ENCODE assay signal across 10 cellular contexts in the genomic region with DNA sequence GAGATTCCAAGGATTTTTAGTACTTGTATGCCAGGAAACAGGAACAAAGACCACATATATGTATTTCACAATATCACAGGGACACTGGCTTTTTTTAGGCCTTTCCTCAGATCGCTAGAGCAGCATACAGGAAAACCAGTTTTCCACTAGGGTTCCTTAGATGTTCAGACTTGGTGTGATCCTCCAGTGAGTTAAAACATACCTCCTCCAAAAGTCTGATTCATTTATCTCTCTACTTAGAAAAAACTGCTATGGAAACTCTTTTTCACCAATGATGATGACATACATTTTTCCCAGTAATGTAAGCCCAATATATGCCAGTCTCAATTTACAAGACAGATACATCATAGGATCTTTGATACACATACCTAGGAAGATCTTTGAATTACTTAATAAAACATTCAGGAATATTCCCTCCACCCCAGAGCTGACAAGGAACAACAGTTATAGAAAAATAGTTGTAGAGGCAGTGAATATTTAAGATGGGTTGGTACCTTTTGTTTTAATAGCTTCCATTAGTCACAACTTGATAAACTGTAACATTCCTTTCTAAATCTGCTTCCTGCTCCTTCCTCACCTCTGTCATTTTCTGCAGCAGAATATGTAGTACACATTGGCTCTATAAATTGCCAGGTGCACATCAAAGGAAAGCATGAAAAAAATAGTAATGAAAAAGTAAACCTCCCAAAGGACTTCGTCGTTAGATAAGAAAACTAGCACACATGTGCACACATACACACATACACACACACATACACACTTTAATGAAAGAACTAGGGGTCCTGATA. TPM values are rescaled to one million over a fixed set of nuclear protein-coding genes. Genes with fewer than 3 reads are reported as not detected.
DNase-seq lines count a peak whose midpoint lies in the region; ATAC-seq, FAIRE-seq and TF ChIP-seq lines count a peak whose summit lies in the region.
"Had no signal": no experiment of that assay in that cellular context is flagged by ENCODE, and none has a peak within 500 bp of the region (broad histone marks: within the 10 kb centered on the region; RNA-seq: fewer than 3 reads in every experiment).

No MANE protein-coding gene starts in this region.

- peak; percentile 32 for ATAC-seq in activated CD8-positive, alpha-beta T cell treated with anti-CD3 and anti-CD28 coated beads for 36 hours
- no peak for ATAC-seq in activated CD8-positive, alpha-beta T cell treated with anti-CD3 and anti-CD28 coated beads, Interleukin-2, amount 10 ng/mL, durations not matched to agents 7 days and 5 days
- peak; percentile 39 to 61 (median 54) for ATAC-seq in pancreas
- ATAC-seq in GM18502 (IDR thresholded peaks at IDR 0.05; ENCODE audit: poor library complexity, unreplicated experiment): no peak
- ATAC-seq: stimulated activated naive B cell treated with anti-CD40 and anti-IgM and Interleukin-4, amounts not matched to agents 10 μg/mL and 1 μg/mL and 100 μg/mL, for 72 hours had no signal

- no peak overlapping the region for H2AFZ ChIP-seq in SK-N-SH (ENCODE audit: low read depth)
- no peak overlapping the region for H2AFZ ChIP-seq in H1 (ENCODE audit: low read length)

- no peak for DNase-seq in activated CD8-positive, alpha-beta T cell treated with anti-CD3 and anti-CD28 coated beads for 36 hours
- no peak for DNase-seq in activated CD8-positive, alpha-beta T cell treated with anti-CD3 and anti-CD28 coated beads, Interleukin-2, amount 10 ng/mL, durations not matched to agents 7 days and 5 days
- DNase-seq in SK-N-SH (no peak), H1 (ENCODE audit: low read depth in 1 of 2, low spot score in 2 of 2) (no peak), pancreas (no peak), ascending aorta (ENCODE audit: low spot score in 2 of 2) (no peak), colonic mucosa (no peak)
- DNase-seq: hypothalamus; stimulated activated naive B cell treated with anti-CD40 and anti-IgM and Interleukin-4, amounts not matched to agents 10 μg/mL and 1 μg/mL and 100 μg/mL, for 72 hours had no signal

- peaks cover 4% of the 10 kb centered on the region for H3K27me3 Mint-ChIP-seq in activated CD8-positive, alpha-beta T cell treated with anti-CD3 and anti-CD28 coated beads for 36 hours
- no peaks in the 10 kb centered on the region for H3K27me3 Mint-ChIP-seq in activated CD8-positive, alpha-beta T cell treated with anti-CD3 and anti-CD28 coated beads, Interleukin-2, amount 10 ng/mL, durations not matched to agents 7 days and 5 days (ENCODE audit: low read depth)
- H3K27me3 Mint-ChIP-seq: stimulated activated naive B cell treated with anti-CD40 and anti-IgM and Interleukin-4, amounts not matched to agents 10 μg/mL and 1 μg/mL and 100 μg/mL, for 72 hours had no signal

- TF ChIP-seq RAD21 in SK-N-SH (IDR thresholded peaks at IDR 0.05; ENCODE audit: low read length) (no peak), H1 (IDR thresholded peaks at IDR 0.05 in 1 of 2, conservative IDR thresholded peaks at IDR 0.05 in 1 of 2; ENCODE audit: low read depth in 2 of 2, low read length in 2 of 2) (no peak)

- H2BK20ac ChIP-seq in H1 (ENCODE audit: low read length): no peak overlapping the region

- no peak for FAIRE-seq in H1 (lab: Jason Lieb, UNC)
- FAIRE-seq in pancreas (lab: Jason Lieb, UNC): no peak

- intact Hi-C loops in activated CD8-positive, alpha-beta T cell treated with anti-CD3 and anti-CD28 coated beads for 36 hours (cut with micrococcal nuclease): no loop called here
- intact Hi-C loops in pancreas (cut with DNase I): no loop called here
- intact Hi-C loops in ascending aorta (cut with DNase I): no loop called here
- intact Hi-C loops in colonic mucosa (cut with DNase I): no loop called here

- peaks cover 17% of the 10 kb centered on the region for H3F3A ChIP-seq in SK-N-SH (replicated peaks; ENCODE audit: insufficient read depth)

- peaks cover 90% of the 10 kb centered on the region for H3K79me2 ChIP-seq in SK-N-SH (ENCODE audit: insufficient read depth)
- H3K79me2 ChIP-seq in H1 (ENCODE audit: control insufficient read depth in 1 of 2, insufficient read depth in 2 of 2, low read length in 2 of 2): peaks cover 13 to 88% of the 10 kb centered on the region in 2 experiments

- peaks cover 0 to 11% of the 10 kb centered on the region in 2 experiments for H3K36me3 ChIP-seq in SK-N-SH (replicated peaks in 1 of 2; ENCODE audit: control insufficient read depth in 1 of 2, insufficient read depth in 2 of 2, low read length in 1 of 2)
- peaks cover 0 to 10% (median 0%) of the 10 kb centered on the region in 4 experiments; a peak in 3 of 8 replicates for H3K36me3 ChIP-seq in H1 (ENCODE audit: control insufficient read depth in 2 of 4, insufficient read depth in 4 of 4, low read length in 3 of 4)
- H3K36me3 ChIP-seq in pancreas: no peaks in the 10 kb centered on the region
- H3K36me3 ChIP-seq in ascending aorta: no peaks in the 10 kb centered on the region
- H3K36me3 ChIP-seq in colonic mucosa: no peaks in the 10 kb centered on the region

- H3K9me3 ChIP-seq in SK-N-SH (no peaks in the 10 kb centered on the region), H1 (ENCODE audit: insufficient read depth in 2 of 2, low read depth in 1 of 2, low read length in 1 of 2) (peaks cover 0 to 9% of the 10 kb centered on the region in 2 experiments; a peak in 2 of 4 replicates), pancreas (no peaks in the 10 kb centered on the region), ascending aorta (no peaks in the 10 kb centered on the region), colonic mucosa (no peaks in the 10 kb centered on the region)

- CTCF ChIA-PET in activated CD8-positive, alpha-beta T cell treated with anti-CD3 and anti-CD28 coated beads for 36 hours (lab: Charles Lee): interaction anchor here (1.8 kb wide), 1 partner anchor 18 kb away, joined by 5 read pairs; no protein-coding TSS in a partner anchor
- CTCF ChIA-PET in activated CD8-positive, alpha-beta T cell treated with anti-CD3 and anti-CD28 coated beads, Interleukin-2, amount 10 ng/mL, durations not matched to agents 7 days and 5 days (lab: Charles Lee): no interaction called here
- CTCF ChIA-PET in SK-N-SH (lab: Yijun Ruan, JAX) (no interaction called here), H1 (lab: Charles Lee; ENCODE audit: partially characterized antibody) (interaction anchor here (0.7 to 1.2 kb wide), 2 partner anchors 31 to 393 kb away, joined by 3 to 4 read pairs; no protein-coding TSS in a partner anchor)

- H2BK15ac ChIP-seq in H1 (ENCODE audit: low read length): no peak overlapping the region

- H3K14ac ChIP-seq in H1 (ENCODE audit: insufficient read length): no peak overlapping the region

- peaks cover 12% of the 10 kb centered on the region for H3K36me3 Mint-ChIP-seq in activated CD8-positive, alpha-beta T cell treated with anti-CD3 and anti-CD28 coated beads for 36 hours (ENCODE audit: low read depth)
- H3K36me3 Mint-ChIP-seq in activated CD8-positive, alpha-beta T cell treated with anti-CD3 and anti-CD28 coated beads, Interleukin-2, amount 10 ng/mL, durations not matched to agents 7 days and 5 days (ENCODE audit: low read depth): peaks cover 2% of the 10 kb centered on the region

- H2AK5ac ChIP-seq in H1 (ENCODE audit: low read depth, low read length): no peak overlapping the region

- peak overlapping the region; percentile 1 for H3K56ac ChIP-seq in H1 (replicated peaks; ENCODE audit: insufficient read length, low read depth, low read length)

- POLR2A ChIA-PET in activated CD8-positive, alpha-beta T cell treated with anti-CD3 and anti-CD28 coated beads for 36 hours (lab: Charles Lee): interaction anchor here (0.7 to 2.3 kb wide), 3 partner anchors 15 to 82 kb away, joined by 4 to 10 read pairs (median 4); a partner anchor contains a TSS
- POLR2A ChIA-PET in activated CD8-positive, alpha-beta T cell treated with anti-CD3 and anti-CD28 coated beads, Interleukin-2, amount 10 ng/mL, durations not matched to agents 7 days and 5 days (lab: Charles Lee): no interaction called here
- POLR2A ChIA-PET in SK-N-SH (lab: Yijun Ruan, JAX) (no interaction called here), H1 (lab: Charles Lee; ENCODE audit: partially characterized antibody) (interaction anchor here (1.2 to 4.0 kb wide), 10 partner anchors 8 to 29 kb away, joined by 3 to 63 read pairs (median 10); a partner anchor contains a TSS)

- H3K4ac ChIP-seq in H1 (replicated peaks; ENCODE audit: insufficient read length, low read depth, low read length): no peak overlapping the region

- H3K4me3 ChIP-seq in SK-N-SH (ENCODE audit: low read depth in 2 of 2, low read length in 1 of 2) (no peak overlapping the region), H1 (ENCODE audit: extremely low read depth in 1 of 4, insufficient read depth in 2 of 4, low read depth in 3 of 4, low read length in 4 of 4) (no peak overlapping the region), pancreas (no peak overlapping the region), ascending aorta (no peak overlapping the region), colonic mucosa (no peak overlapping the region)

- no peak for TF ChIP-seq POLR2A in H1 (IDR thresholded peaks at IDR 0.05; ENCODE audit: control extremely low read depth in 1 of 2, low read depth in 2 of 2, low read length in 2 of 2)

- H3K4me2 ChIP-seq in SK-N-SH: peak overlapping the region; percentile 29; the same call in 1 of the 2 replicates
- no peak overlapping the region for H3K4me2 ChIP-seq in H1 (ENCODE audit: insufficient read depth in 1 of 2, low read depth in 2 of 2, low read length in 2 of 2)

- no peak overlapping the region for H4K91ac ChIP-seq in H1 (replicated peaks; ENCODE audit: insufficient read length, low read length)

- H3K4me1 ChIP-seq in SK-N-SH (ENCODE audit: control insufficient read depth in 1 of 2, insufficient read depth in 2 of 2, low read depth in 1 of 2, low read length in 1 of 2): peaks cover 8 to 21% of the 10 kb centered on the region in 2 experiments
- H3K4me1 ChIP-seq in H1 (replicated peaks in 1 of 4; ENCODE audit: control insufficient read depth in 3 of 4, insufficient read depth in 4 of 4, low read length in 3 of 4): peaks cover 0 to 4% (median 3%) of the 10 kb centered on the region in 4 experiments; a peak in 5 of 7 replicates
- H3K4me1 ChIP-seq in pancreas: peaks cover 4 to 27% (median 9%) of the 10 kb centered on the region in 3 donors
- no peaks in the 10 kb centered on the region for H3K4me1 ChIP-seq in ascending aorta
- H3K4me1 ChIP-seq in colonic mucosa: no peaks in the 10 kb centered on the region

- no peak overlapping the region for H2BK5ac ChIP-seq in H1 (ENCODE audit: low read depth, low read length)

- H4K20me1 ChIP-seq in SK-N-SH (ENCODE audit: insufficient read depth) (peaks cover 52% of the 10 kb centered on the region), H1 (replicated peaks in 1 of 2; ENCODE audit: control insufficient read depth in 1 of 2, insufficient read depth in 2 of 2, low read length in 2 of 2) (peaks cover 2 to 5% of the 10 kb centered on the region in 2 experiments)

- no peak overlapping the region for H2BK120ac ChIP-seq in H1 (replicated peaks; ENCODE audit: low read depth, low read length)

- H4K5ac ChIP-seq in H1 (ENCODE audit: insufficient read length, low read depth, low read length): no peak overlapping the region

- TF ChIP-seq CTCF in activated CD8-positive, alpha-beta T cell treated with anti-CD3 and anti-CD28 coated beads for 36 hours (IDR thresholded peaks at IDR 0.05): no peak
- TF ChIP-seq CTCF in SK-N-SH (IDR thresholded peaks at IDR 0.05): no peak
- TF ChIP-seq CTCF in H1 (IDR thresholded peaks at IDR 0.05; ENCODE audit: control extremely low read depth in 1 of 3, insufficient read depth in 1 of 3, low read depth in 1 of 3, low read length in 3 of 3): no peak
- no peak for TF ChIP-seq CTCF in pancreas (IDR thresholded peaks at IDR 0.05)
- TF ChIP-seq CTCF in ascending aorta (IDR thresholded peaks at IDR 0.05): no peak
- TF ChIP-seq CTCF in colonic mucosa (IDR thresholded peaks at IDR 0.05): no peak

- H3K9ac ChIP-seq in SK-N-SH: no peak overlapping the region; the same call in 1 of the 2 replicates
- no peak overlapping the region for H3K9ac ChIP-seq in H1 (replicated peaks in 1 of 4; ENCODE audit: extremely low read depth in 1 of 4, low read depth in 3 of 4, low read length in 3 of 4)
- no peak overlapping the region for H3K9ac ChIP-seq in colonic mucosa (ENCODE audit: low read depth in 2 of 2, low read length in 2 of 2)

- no peak overlapping the region for H2BK12ac ChIP-seq in H1 (ENCODE audit: low read depth, low read length)

- no peaks in the 10 kb centered on the region for H3K9me2 ChIP-seq in SK-N-SH

- H3K27ac Mint-ChIP-seq in activated CD8-positive, alpha-beta T cell treated with anti-CD3 and anti-CD28 coated beads for 36 hours: peak overlapping the region; percentile 43
- H3K27ac Mint-ChIP-seq in activated CD8-positive, alpha-beta T cell treated with anti-CD3 and anti-CD28 coated beads, Interleukin-2, amount 10 ng/mL, durations not matched to agents 7 days and 5 days: no peak overlapping the region
- H3K27ac Mint-ChIP-seq: stimulated activated naive B cell treated with anti-CD40 and anti-IgM and Interleukin-4, amounts not matched to agents 10 μg/mL and 1 μg/mL and 100 μg/mL, for 72 hours had no signal

- no peak overlapping the region for H4K8ac ChIP-seq in H1 (ENCODE audit: extremely low read depth, insufficient read depth, low read length)

- H3K79me1 ChIP-seq in H1 (ENCODE audit: low read depth, low read length): peaks cover 3% of the 10 kb centered on the region; the same call in 1 of the 2 replicates

- H3K23me2 ChIP-seq in H1 (ENCODE audit: low read depth, low read length): no peaks in the 10 kb centered on the region

- H3K9me3 Mint-ChIP-seq in activated CD8-positive, alpha-beta T cell treated with anti-CD3 and anti-CD28 coated beads for 36 hours: peaks cover 2% of the 10 kb centered on the region
- H3K9me3 Mint-ChIP-seq in activated CD8-positive, alpha-beta T cell treated with anti-CD3 and anti-CD28 coated beads, Interleukin-2, amount 10 ng/mL, durations not matched to agents 7 days and 5 days (ENCODE audit: insufficient read depth): no peaks in the 10 kb centered on the region
- H3K9me3 Mint-ChIP-seq: stimulated activated naive B cell treated with anti-CD40 and anti-IgM and Interleukin-4, amounts not matched to agents 10 μg/mL and 1 μg/mL and 100 μg/mL, for 72 hours had no signal

- WGBS in SK-N-SH (ENCODE audit: low lambda C conversion rate): 75% methylated on average over 3 of the region's 3 CpGs
- 92% methylated on average over 3 of the region's 3 CpGs; no CpG with 5 or more reads in 1 of the 2 experiments for WGBS in H1 (ENCODE audit: extremely low coverage in 1 of 2, insufficient coverage in 1 of 2, insufficient read length in 1 of 2, insufficient replicate concordance in 2 of 2, low coverage in 1 of 2, low lambda C conversion rate in 2 of 2, missing lambda C conversion rate in 1 of 2), 2 experiments
- WGBS in pancreas, 2 donors: 43 to 49% methylated on average over 3 of the region's 3 CpGs

- H3K4me1 Mint-ChIP-seq in activated CD8-positive, alpha-beta T cell treated with anti-CD3 and anti-CD28 coated beads for 36 hours (ENCODE audit: low read depth): peaks cover 42% of the 10 kb centered on the region
- H3K4me1 Mint-ChIP-seq in activated CD8-positive, alpha-beta T cell treated with anti-CD3 and anti-CD28 coated beads, Interleukin-2, amount 10 ng/mL, durations not matched to agents 7 days and 5 days (ENCODE audit: low read depth): peaks cover 15% of the 10 kb centered on the region

- H3K23ac ChIP-seq in H1 (ENCODE audit: insufficient read length): no peak overlapping the region

- no peak overlapping the region for H3K4me3 Mint-ChIP-seq in activated CD8-positive, alpha-beta T cell treated with anti-CD3 and anti-CD28 coated beads for 36 hours
- H3K4me3 Mint-ChIP-seq in activated CD8-positive, alpha-beta T cell treated with anti-CD3 and anti-CD28 coated beads, Interleukin-2, amount 10 ng/mL, durations not matched to agents 7 days and 5 days: no peak overlapping the region
- H3K4me3 Mint-ChIP-seq: stimulated activated naive B cell treated with anti-CD40 and anti-IgM and Interleukin-4, amounts not matched to agents 10 μg/mL and 1 μg/mL and 100 μg/mL, for 72 hours had no signal

- H3K27me3 ChIP-seq in SK-N-SH (ENCODE audit: insufficient read depth) (no peaks in the 10 kb centered on the region), H1 (replicated peaks in 1 of 4; ENCODE audit: control insufficient read depth in 3 of 4, extremely low read depth in 1 of 4, insufficient read depth in 3 of 4, low read length in 3 of 4) (no peaks in the 10 kb centered on the region), pancreas (no peaks in the 10 kb centered on the region), ascending aorta (no peaks in the 10 kb centered on the region), colonic mucosa (no peaks in the 10 kb centered on the region)

- peak in 1 of 2 experiments; percentile 48; a peak in 1 of 4 replicates for TF ChIP-seq EP300 in SK-N-SH (IDR thresholded peaks at IDR 0.05; ENCODE audit: borderline replicate concordance in 1 of 2, low read depth in 1 of 2, low read length in 1 of 2)
- no peak for TF ChIP-seq EP300 in H1 (IDR thresholded peaks at IDR 0.05; ENCODE audit: borderline replicate concordance in 1 of 2, low read depth in 2 of 2, low read length in 2 of 2)

- no peak overlapping the region for H3K18ac ChIP-seq in H1 (ENCODE audit: extremely low read depth, low read length)

- H3K27ac ChIP-seq in SK-N-SH (ENCODE audit: low read depth in 2 of 2, low read length in 1 of 2): peak overlapping the region; percentile 7 to 74; a peak in 3 of 4 replicates
- H3K27ac ChIP-seq in H1 (ENCODE audit: low read depth, low read length): no peak overlapping the region
- H3K27ac ChIP-seq in pancreas: peak overlapping the region in 2 of 4 donors; percentile 10 to 59
- H3K27ac ChIP-seq in ascending aorta: no peak overlapping the region
- H3K27ac ChIP-seq in colonic mucosa: no peak overlapping the region

RNA-seq across cellular contexts. Expression of a gene that starts 27.5 kb away (rescaled TPM):
- 10 to 100 TPM; 53.3 to 55.6 TPM for total RNA-seq in activated CD8-positive, alpha-beta T cell treated with anti-CD3 and anti-CD28 coated beads for 36 hours
- total RNA-seq in activated CD8-positive, alpha-beta T cell treated with anti-CD3 and anti-CD28 coated beads, Interleukin-2, amount 10 ng/mL, durations not matched to agents 7 days and 5 days: 10 to 100 TPM; 19.7 to 24.1 TPM
- polyA plus RNA-seq in SK-N-SH (2012; rRNA removed) (7.7 and 9.1 TPM in 2 replicates), H1 (2011; rRNA removed) (16.0 and 19.7 TPM in 2 replicates), pancreas (1 to 10 TPM; 7.6 to 9.6 TPM)
- 12.2 and 12.4 TPM in 2 replicates for polyA plus RNA-seq in SK-N-SH (2012; cell fraction: cytosol; rRNA removed)
- 7.0 and 12.2 TPM in 2 replicates for polyA plus RNA-seq in SK-N-SH (2012; cell fraction: nucleus; rRNA removed)
- 256 and 263 TPM in 2 replicates for total RNA-seq in H1 (2021; fragmentation: NEBNext Ultra II Directional; extraction: Animal tissue kit (Norgen Biotek cat#: 25700))
- polyA plus RNA-seq in H1 (2011; cell fraction: cytosol; rRNA removed): 23.2 TPM
- polyA plus RNA-seq in H1 (2011; cell fraction: nucleus; rRNA removed): 32.6 TPM
- 67.2 to 119 TPM (median 97.2 TPM) in 4 replicates for polyA plus RNA-seq in H1 (2012, experiment 1 of 2)
- polyA plus RNA-seq in H1 (2012, experiment 2 of 2): 9.2 TPM
- 131 TPM for polyA plus RNA-seq in H1 (2013, experiment 1 of 2)
- polyA plus RNA-seq in H1 (2013, experiment 2 of 2): 113 TPM
- 84.4 and 126 TPM in 2 replicates for polyA minus RNA-seq in H1 (2011; rRNA and poly(A)+ RNA removed)
- 64.7 TPM for polyA minus RNA-seq in H1 (2011; cell fraction: cytosol; rRNA and poly(A)+ RNA removed)
- 186 TPM for polyA minus RNA-seq in H1 (2011; cell fraction: nucleus; rRNA and poly(A)+ RNA removed)
- total RNA-seq in pancreas (100 to 1,000 TPM in 1 of 6 donors, 10 to 100 TPM in 5; 54.4 to 121 (median 73.4) TPM), ascending aorta (16.5 TPM), colonic mucosa (1 to 10 TPM; 4.2 to 7.4 TPM)

Comparison
In these comparisons a context has a peak if more than half of its experiments do, and no peak if none do; other contexts are left out.
1. ATAC-seq: peak in activated CD8-positive, alpha-beta T cell treated with anti-CD3 and anti-CD28 coated beads for 36 hours (single experiment) and pancreas (4 of 4); none in activated CD8-positive, alpha-beta T cell treated with anti-CD3 and anti-CD28 coated beads, Interleukin-2, amount 10 ng/mL, durations not matched to agents 7 days and 5 days (single experiment) and GM18502 (single experiment).
2. CTCF ChIA-PET loops: an anchor here in activated CD8-positive, alpha-beta T cell treated with anti-CD3 and anti-CD28 coated beads for 36 hours (1.8 kb wide) and H1 (0.7 to 1.2 kb wide); none called in activated CD8-positive, alpha-beta T cell treated with anti-CD3 and anti-CD28 coated beads, Interleukin-2, amount 10 ng/mL, durations not matched to agents 7 days and 5 days and SK-N-SH.
3. POLR2A ChIA-PET loops: an anchor here in activated CD8-positive, alpha-beta T cell treated with anti-CD3 and anti-CD28 coated beads for 36 hours (0.7 to 2.3 kb wide) and H1 (1.2 to 4.0 kb wide); none called in activated CD8-positive, alpha-beta T cell treated with anti-CD3 and anti-CD28 coated beads, Interleukin-2, amount 10 ng/mL, durations not matched to agents 7 days and 5 days and SK-N-SH.
4. H3K27ac ChIP-seq: peak in SK-N-SH (2 of 2); none in H1 (single experiment), ascending aorta (0 of 2) and colonic mucosa (single experiment).